8 cellular contexts compared by ENCODE assay signal in genomic region chr13:91618315-91618714, GRCh38.
"Had no signal": no experiment of that assay in that cellular context is flagged by ENCODE, and none has a peak within 500 bp of the region (broad histone marks: within the 10 kb centered on the region; RNA-seq: fewer than 3 reads in every experiment).

No MANE protein-coding gene starts in this region.

- ATAC-seq: GM12878 had no signal

- H3K4me3 ChIP-seq: GM12878 had no signal

- FAIRE-seq: G401.6, GM12878, GM12891, GM12892, GM18507, GM19239 had no signal

- DNase-seq: GDM1, GF-D8 had no signal
